In the genomic region with DNA sequence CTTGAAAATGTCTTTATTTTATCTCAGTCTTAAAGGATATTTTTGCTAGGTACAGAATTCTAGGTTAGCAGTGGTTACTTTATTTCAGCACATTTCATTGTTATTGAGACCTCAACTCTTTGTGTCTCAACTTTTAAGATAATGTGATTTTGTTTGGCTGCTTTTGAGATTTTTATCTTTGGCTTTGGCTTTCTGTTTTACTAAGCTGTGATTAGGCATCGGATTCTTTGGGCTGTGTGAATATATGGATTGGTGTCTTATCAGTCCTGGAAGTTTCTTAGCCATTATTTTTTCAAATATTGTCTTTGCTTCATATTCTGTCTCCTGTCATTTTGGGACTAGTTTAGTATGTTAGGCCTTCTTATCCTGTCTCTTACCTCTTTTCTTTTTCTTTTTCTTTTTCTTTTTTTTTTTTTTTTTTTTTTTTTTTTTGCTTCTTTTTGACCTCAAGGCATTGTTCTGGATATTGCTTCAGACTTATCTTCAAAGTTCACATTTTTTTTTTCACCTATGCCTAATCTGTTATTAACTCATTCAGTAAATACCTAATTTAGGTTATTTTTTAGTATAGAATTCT, we compare ENCODE assay signal across 2 cellular contexts.
TF ChIP-seq lines count a peak whose summit lies in the region.

No MANE protein-coding gene starts in this region.

TF ChIP-seq in HEK293T, 16 proteins besides CTCF, POLR2A, EP300 and RAD21:
- TF ChIP-seq HDGF (IDR thresholded peaks at IDR 0.05; ENCODE audit: borderline replicate concordance) (no peak), ZNF384 (IDR thresholded peaks at IDR 0.05) (peak; percentile 38; the same call in 1 of the 2 replicates), ARNT (IDR thresholded peaks at IDR 0.05) (no peak), FOXK2 (IDR thresholded peaks at IDR 0.05) (no peak)
TF ChIP-seq in HEK293T: peak in this region for 1.

TF ChIP-seq in K562, 482 proteins besides CTCF, POLR2A, EP300 and RAD21:
- TF ChIP-seq ZNF282 (CRISPR knock-in tag; IDR thresholded peaks at IDR 0.05) (no peak), NR1H2 (CRISPR knock-in tag; IDR thresholded peaks at IDR 0.05) (no peak), NFRKB (IDR thresholded peaks at IDR 0.05; ENCODE audit: low read depth) (no peak), POLR2H (tag; IDR thresholded peaks at IDR 0.05; ENCODE audit: low read depth) (0 out of 2 replicates have a peak, but pooled peaks have one; percentile 15)
